In genomic region chr1:160739098-160739511, GRCh38 we compare ENCODE assay signal across 8 cellular contexts. TPM values are rescaled to one million over a fixed set of nuclear protein-coding genes. Genes with fewer than 3 reads are reported as not detected.
DNase-seq lines count a peak whose midpoint lies in the region; ATAC-seq and TF ChIP-seq lines count a peak whose summit lies in the region.

SLAMF7 (plus strand) TSS chr1:160739247; CDS start chr1:160739302, 55 bp downstream.

- H3K4me3 ChIP-seq in GM08714 (ENCODE audit: low read length) (peak within 1 kb of the TSS; percentile 94), HL-60 (replicated peaks; ENCODE audit: insufficient read depth, low read length) (no peak within 1 kb of the TSS), uterus (no peak within 1 kb of the TSS)

- no peaks in the 10 kb centered on the region for H3K36me3 ChIP-seq in uterus

- peaks cover 88% of the 10 kb centered on the region for H3K4me1 Mint-ChIP-seq in activated naive CD4-positive, alpha-beta T cell treated with anti-CD3 and anti-CD28 coated beads, Interleukin-2, amount 50 U/mL, for 24 hours

- peak within 1 kb of the TSS; percentile 86 for H3K4me3 Mint-ChIP-seq in activated naive CD4-positive, alpha-beta T cell treated with anti-CD3 and anti-CD28 coated beads, Interleukin-2, amount 50 U/mL, for 24 hours

- TF ChIP-seq POLR2A in uterus (IDR thresholded peaks at IDR 0.05) = no peak

- H3K36me3 Mint-ChIP-seq in activated naive CD4-positive, alpha-beta T cell treated with anti-CD3 and anti-CD28 coated beads, Interleukin-2, amount 50 U/mL, for 24 hours = peaks cover 28% of the 10 kb centered on the region

- ATAC-seq in GM19468 (IDR thresholded peaks at IDR 0.05; ENCODE audit: extremely low read depth, unreplicated experiment) (peak; percentile 29), HG02970 (IDR thresholded peaks at IDR 0.05; ENCODE audit: low FRiP score, unreplicated experiment) (no peak)

- H3K27ac ChIP-seq in HL-60 (replicated peaks) (no peak within 1 kb of the TSS), uterus (no peak within 1 kb of the TSS)

- peaks cover 11% of the 10 kb centered on the region for H3K9me3 Mint-ChIP-seq in activated naive CD4-positive, alpha-beta T cell treated with anti-CD3 and anti-CD28 coated beads, Interleukin-2, amount 50 U/mL, for 24 hours

- peak within 1 kb of the TSS; percentile 92 for H3K27ac Mint-ChIP-seq in activated naive CD4-positive, alpha-beta T cell treated with anti-CD3 and anti-CD28 coated beads, Interleukin-2, amount 50 U/mL, for 24 hours

- intact Hi-C loops in uterus (cut with DNase I; ENCODE audit: low total_unique reads) = no loop called here

- no peaks in the 10 kb centered on the region for H3K27me3 ChIP-seq in HL-60 (ENCODE audit: insufficient read depth, poor library complexity, severe bottlenecking)
- no peaks in the 10 kb centered on the region for H3K27me3 ChIP-seq in uterus

- no peaks in the 10 kb centered on the region for H3K4me1 ChIP-seq in uterus

- H3K27me3 Mint-ChIP-seq in activated naive CD4-positive, alpha-beta T cell treated with anti-CD3 and anti-CD28 coated beads, Interleukin-2, amount 50 U/mL, for 24 hours = no peaks in the 10 kb centered on the region

- TF ChIP-seq CTCF in HL-60 (IDR thresholded peaks at IDR 0.05; ENCODE audit: insufficient read depth, low read length) = no peak
- TF ChIP-seq CTCF in uterus (IDR thresholded peaks at IDR 0.05) = no peak

- DNase-seq in HL-60 (ENCODE audit: low read depth in 1 of 2, low spot score in 1 of 2) = peak; percentile 76
- DNase-seq in ureter (ENCODE audit: low spot score) = peak; percentile 52
- no peak for DNase-seq in uterus
- DNase-seq in effector CD8-positive, alpha-beta T cell (lab: John Stamatoyannopoulos, UW) = no peak

- H3K9me3 ChIP-seq in uterus = no peaks in the 10 kb centered on the region

RNA-seq across cellular contexts. Expression of gene SLAMF7, which starts in this region (rescaled TPM):
- total RNA-seq in ureter = 24.0 TPM
- total RNA-seq in uterus = 1 to 10 TPM in 1 of 4 donors, under 1 TPM in 1, not detected in 2; 0.76 to 1.6 TPM

Comparison
In these comparisons a context has a peak if more than half of its experiments do, and no peak if none do; other contexts are left out.
1. DNase-seq: peak in HL-60 (2 of 2) and ureter (single experiment); none in uterus (0 of 2) and effector CD8-positive, alpha-beta T cell (single experiment).